Comparison of ENCODE assay signal across 18 cellular contexts in genomic region chr4:10023806-10024205, GRCh38. TPM values are rescaled to one million over a fixed set of nuclear protein-coding genes. Genes with fewer than 3 reads are reported as not detected.
DNase-seq lines count a peak whose midpoint lies in the region; ATAC-seq and TF ChIP-seq lines count a peak whose summit lies in the region.
"Had no signal": no experiment of that assay in that cellular context is flagged by ENCODE, and none has a peak within 500 bp of the region (broad histone marks: within the 10 kb centered on the region; RNA-seq: fewer than 3 reads in every experiment).

No MANE protein-coding gene starts in this region.

- no peak overlapping the region for H3K4ac ChIP-seq in trophoblast cell (ENCODE audit: low read depth, low read length)

- no peaks in the 10 kb centered on the region for H3K9me3 Mint-ChIP-seq in CD14-positive monocyte
- H3K9me3 Mint-ChIP-seq in dendritic cell treated with granulocyte-macrophage colony-stimulating factor and Interleukin-4, amounts not matched to agents 40 ng/mL and 50 ng/mL, for 4 days, result no peaks in the 10 kb centered on the region
- H3K9me3 Mint-ChIP-seq in activated naive CD4-positive, alpha-beta T cell treated with anti-CD3 and anti-CD28 coated beads, Interleukin-2, amount 50 U/mL, for 72 hours, result no peaks in the 10 kb centered on the region
- no peaks in the 10 kb centered on the region for H3K9me3 Mint-ChIP-seq in activated T-helper 2 cell treated with anti-CD3 and anti-CD28 coated beads, Interferon-gamma antibody, Interleukin-2, Interleukin-4, amounts not matched to agents 10 μg/mL and 5 μg/mL and 100 μg/mL, durations not matched to agents 14 hours and 24 hours and 36 hours
- H3K9me3 Mint-ChIP-seq: activated naive CD4-positive, alpha-beta T cell treated with anti-CD3 and anti-CD28 coated beads for 36 hours; CD4-positive, CD25-positive, alpha-beta regulatory T cell had no signal

- no CpG with 5 or more reads among the region's 7 CpGs for WGBS in trophoblast cell (ENCODE audit: extremely low coverage, insufficient coverage, insufficient read length)

- H2AFZ ChIP-seq in Karpas-422 (ENCODE audit: low read length), result 0 out of 2 replicates have a peak overlapping the region, but pooled peaks have one; percentile 16
- no peak overlapping the region for H2AFZ ChIP-seq in trophoblast cell (ENCODE audit: insufficient read depth, low read length, poor library complexity)
- H2AFZ ChIP-seq: parathyroid adenoma had no signal

- H3K4me1 ChIP-seq in Karpas-422 (ENCODE audit: low read length) (peaks cover 24% of the 10 kb centered on the region), trophoblast cell (ENCODE audit: control insufficient read depth in 1 of 2, insufficient read depth in 2 of 2, low read length in 2 of 2) (peaks cover 13 to 22% of the 10 kb centered on the region in 2 experiments), A673 (ENCODE audit: insufficient read depth, low read length, poor library complexity, severe bottlenecking) (no peaks in the 10 kb centered on the region)

- no peak overlapping the region for H3K9ac ChIP-seq in Karpas-422 (ENCODE audit: low read length)
- no peak overlapping the region for H3K9ac ChIP-seq in trophoblast cell (ENCODE audit: low read length)
- H3K9ac ChIP-seq: parathyroid adenoma had no signal

- no peak overlapping the region for H4K91ac ChIP-seq in trophoblast cell (ENCODE audit: low read depth, low read length)

- H3K9me2 ChIP-seq in Karpas-422 (replicated peaks; ENCODE audit: insufficient read depth, low read length), result no peaks in the 10 kb centered on the region

- H3K79me1 ChIP-seq in trophoblast cell (ENCODE audit: low read length), result peaks cover 8% of the 10 kb centered on the region

- H3K4me3 ChIP-seq in Karpas-422 (ENCODE audit: low read length) (no peak overlapping the region), trophoblast cell (ENCODE audit: low read depth, low read length) (no peak overlapping the region), A673 (ENCODE audit: low read depth, low read length, poor library complexity, severe bottlenecking) (no peak overlapping the region)
- H3K4me3 ChIP-seq: thyroid gland had no signal

- H3K14ac ChIP-seq in trophoblast cell (ENCODE audit: low read length), result no peak overlapping the region

- H2BK12ac ChIP-seq in trophoblast cell (ENCODE audit: low read length), result no peak overlapping the region

- peak overlapping the region; percentile 87 to 98 (median 97) for H3K27ac Mint-ChIP-seq in CD14-positive monocyte
- H3K27ac Mint-ChIP-seq in dendritic cell treated with granulocyte-macrophage colony-stimulating factor and Interleukin-4, amounts not matched to agents 40 ng/mL and 50 ng/mL, for 4 days, result peak overlapping the region; percentile 96
- peak overlapping the region in 1 of 2 donors; percentile 15 for H3K27ac Mint-ChIP-seq in activated naive CD4-positive, alpha-beta T cell treated with anti-CD3 and anti-CD28 coated beads, Interleukin-2, amount 50 U/mL, for 72 hours
- no peak overlapping the region for H3K27ac Mint-ChIP-seq in activated T-helper 2 cell treated with anti-CD3 and anti-CD28 coated beads, Interferon-gamma antibody, Interleukin-2, Interleukin-4, amounts not matched to agents 10 μg/mL and 5 μg/mL and 100 μg/mL, durations not matched to agents 14 hours and 24 hours and 36 hours
- H3K27ac Mint-ChIP-seq: activated naive CD4-positive, alpha-beta T cell treated with anti-CD3 and anti-CD28 coated beads for 36 hours; CD4-positive, CD25-positive, alpha-beta regulatory T cell had no signal

- H2BK120ac ChIP-seq in trophoblast cell (ENCODE audit: insufficient read depth, low read length, poor library complexity), result no peak overlapping the region

- DNase-seq in CD14-positive monocyte (ENCODE audit: low spot score) (peak; percentile 56), Karpas-422 (no peak), trophoblast cell (peak; percentile 55 to 70), NCI-H510A treated with DMSO at 0.1 percent for 48 hours (lab: John Stamatoyannopoulos, UW) (no peak), A673 (ENCODE audit: low spot score) (no peak)
- no peak for DNase-seq in activated naive CD4-positive, alpha-beta T cell treated with anti-CD3 and anti-CD28 coated beads, Interleukin-2, amount 50 U/mL, for 72 hours (ENCODE audit: low spot score in 2 of 2)
- no peak for DNase-seq in activated T-helper 2 cell treated with anti-CD3 and anti-CD28 coated beads, Interferon-gamma antibody, Interleukin-2, Interleukin-4, amounts not matched to agents 10 μg/mL and 5 μg/mL and 100 μg/mL, durations not matched to agents 14 hours and 24 hours and 36 hours (ENCODE audit: low spot score)
- DNase-seq: activated naive CD4-positive, alpha-beta T cell treated with anti-CD3 and anti-CD28 coated beads for 36 hours; CD4-positive, CD25-positive, alpha-beta regulatory T cell; mesendoderm; NCI-H1417 treated with DMSO at 0.1 percent for 48 hours; NCI-H2227 treated with DMSO at 0.1 percent for 48 hours; stimulated activated CD4-positive, alpha-beta T cell treated with anti-CD3 and anti-CD28 coated beads, Interleukin-15, amount 100 ng/mL, for 24 hours; thyroid gland; WERI-Rb-1 had no signal

- H3K18ac ChIP-seq in trophoblast cell (ENCODE audit: low read length), result no peak overlapping the region

- peaks cover 69% of the 10 kb centered on the region for H3K4me1 Mint-ChIP-seq in CD14-positive monocyte
- H3K4me1 Mint-ChIP-seq in dendritic cell treated with granulocyte-macrophage colony-stimulating factor and Interleukin-4, amounts not matched to agents 40 ng/mL and 50 ng/mL, for 4 days (ENCODE audit: low read depth), result peaks cover 73% of the 10 kb centered on the region
- H3K4me1 Mint-ChIP-seq in activated T-helper 2 cell treated with anti-CD3 and anti-CD28 coated beads, Interferon-gamma antibody, Interleukin-2, Interleukin-4, amounts not matched to agents 10 μg/mL and 5 μg/mL and 100 μg/mL, durations not matched to agents 14 hours and 24 hours and 36 hours (ENCODE audit: low read depth), result peaks cover 6% of the 10 kb centered on the region

- H3K9me3 ChIP-seq in Karpas-422 (ENCODE audit: low read length), result no peaks in the 10 kb centered on the region
- peaks cover 3% of the 10 kb centered on the region for H3K9me3 ChIP-seq in trophoblast cell (ENCODE audit: insufficient read depth, low read depth, low read length)
- H3K9me3 ChIP-seq in A673 (ENCODE audit: low read depth, low read length, poor library complexity, severe bottlenecking), result no peaks in the 10 kb centered on the region
- H3K9me3 ChIP-seq: thyroid gland had no signal

- H3K79me2 ChIP-seq in Karpas-422 (ENCODE audit: low read length) (no peaks in the 10 kb centered on the region), trophoblast cell (ENCODE audit: control insufficient read depth, insufficient read depth, low read length, poor library complexity) (peaks cover 3% of the 10 kb centered on the region)
- H3K79me2 ChIP-seq: parathyroid adenoma had no signal

- no peak overlapping the region for H4K8ac ChIP-seq in trophoblast cell (ENCODE audit: low read depth, low read length)

- CTCF ChIA-PET in A673 (lab: Charles Lee), result no interaction called here

- H3K4me2 ChIP-seq in Karpas-422 (ENCODE audit: low read depth, low read length, poor library complexity, severe bottlenecking) (no peak overlapping the region), trophoblast cell (ENCODE audit: low read length) (no peak overlapping the region)

- no peak overlapping the region for H3K23ac ChIP-seq in trophoblast cell (ENCODE audit: low read length)

- H3K27ac ChIP-seq in Karpas-422 (ENCODE audit: low read length) (no peak overlapping the region), trophoblast cell (ENCODE audit: low read depth, low read length) (no peak overlapping the region), A673 (ENCODE audit: low read depth, low read length, poor library complexity, severe bottlenecking) (no peak overlapping the region)
- H3K27ac ChIP-seq: parathyroid adenoma, thyroid gland, WERI-Rb-1 had no signal

- intact Hi-C loops in CD14-positive monocyte (cut with micrococcal nuclease), result loop anchor here (5.0 kb wide), 1 partner anchor 93 kb away; the partner anchor contains the start of gene WDR1 (in 2 of the 2)
- intact Hi-C loops in dendritic cell treated with granulocyte-macrophage colony-stimulating factor and Interleukin-4, amounts not matched to agents 40 ng/mL and 50 ng/mL, for 4 days (cut with micrococcal nuclease), result loop anchor here (2.0 kb wide), 1 partner anchor 21 kb away; no protein-coding TSS in a partner anchor
- intact Hi-C loops in activated T-helper 2 cell treated with anti-CD3 and anti-CD28 coated beads, Interferon-gamma antibody, Interleukin-2, Interleukin-4, amounts not matched to agents 10 μg/mL and 5 μg/mL and 100 μg/mL, durations not matched to agents 14 hours and 24 hours and 36 hours (cut with micrococcal nuclease), result no loop called here
- intact Hi-C loops in A673 (cut with micrococcal nuclease; ENCODE audit: unreplicated experiment), result no loop called here

- peak overlapping the region in 1 of 2 donors; percentile 63 for H3K4me3 Mint-ChIP-seq in CD14-positive monocyte
- H3K4me3 Mint-ChIP-seq in dendritic cell treated with granulocyte-macrophage colony-stimulating factor and Interleukin-4, amounts not matched to agents 40 ng/mL and 50 ng/mL, for 4 days, result no peak overlapping the region
- H3K4me3 Mint-ChIP-seq in activated T-helper 2 cell treated with anti-CD3 and anti-CD28 coated beads, Interferon-gamma antibody, Interleukin-2, Interleukin-4, amounts not matched to agents 10 μg/mL and 5 μg/mL and 100 μg/mL, durations not matched to agents 14 hours and 24 hours and 36 hours (ENCODE audit: low read depth), result no peak overlapping the region
- H3K4me3 Mint-ChIP-seq: activated naive CD4-positive, alpha-beta T cell treated with anti-CD3 and anti-CD28 coated beads for 36 hours had no signal

- no peak for ATAC-seq in activated naive CD4-positive, alpha-beta T cell treated with anti-CD3 and anti-CD28 coated beads, Interleukin-2, amount 50 U/mL, for 72 hours

- H4K20me1 ChIP-seq in Karpas-422 (ENCODE audit: insufficient read depth, low read depth, low read length), result no peaks in the 10 kb centered on the region

- POLR2A ChIA-PET in A673 (lab: Charles Lee; ENCODE audit: low non-redundant PET), result no interaction called here

- no peaks in the 10 kb centered on the region for H3K36me3 ChIP-seq in Karpas-422 (ENCODE audit: insufficient read depth, low read length)
- H3K36me3 ChIP-seq in trophoblast cell (ENCODE audit: control insufficient read depth in 1 of 2, insufficient read depth in 2 of 2, low read length in 2 of 2), result no peaks in the 10 kb centered on the region
- H3K36me3 ChIP-seq in A673 (ENCODE audit: insufficient read depth, low read length, poor library complexity, severe bottlenecking), result no peaks in the 10 kb centered on the region
- H3K36me3 ChIP-seq: thyroid gland, WERI-Rb-1 had no signal

- H3K27me3 ChIP-seq in Karpas-422 (ENCODE audit: low read length), result no peaks in the 10 kb centered on the region
- no peaks in the 10 kb centered on the region for H3K27me3 ChIP-seq in trophoblast cell (ENCODE audit: insufficient read depth, low read length)
- peaks cover 20% of the 10 kb centered on the region for H3K27me3 ChIP-seq in A673 (replicated peaks; ENCODE audit: insufficient read depth, low read depth, low read length, poor library complexity)
- H3K27me3 ChIP-seq: thyroid gland had no signal

- peaks cover 0 to 3% (median 2%) of the 10 kb centered on the region in 3 donors for H3K27me3 Mint-ChIP-seq in CD14-positive monocyte (ENCODE audit: low read depth in 3 of 3)
- H3K27me3 Mint-ChIP-seq in dendritic cell treated with granulocyte-macrophage colony-stimulating factor and Interleukin-4, amounts not matched to agents 40 ng/mL and 50 ng/mL, for 4 days, result peaks cover 2% of the 10 kb centered on the region
- peaks cover 2% of the 10 kb centered on the region for H3K27me3 Mint-ChIP-seq in activated T-helper 2 cell treated with anti-CD3 and anti-CD28 coated beads, Interferon-gamma antibody, Interleukin-2, Interleukin-4, amounts not matched to agents 10 μg/mL and 5 μg/mL and 100 μg/mL, durations not matched to agents 14 hours and 24 hours and 36 hours (ENCODE audit: low read depth)

- H3K36me3 Mint-ChIP-seq in CD14-positive monocyte, result peaks cover 0 to 3% of the 10 kb centered on the region in 2 donors
- peaks cover 2% of the 10 kb centered on the region for H3K36me3 Mint-ChIP-seq in dendritic cell treated with granulocyte-macrophage colony-stimulating factor and Interleukin-4, amounts not matched to agents 40 ng/mL and 50 ng/mL, for 4 days (ENCODE audit: low read depth)
- peaks cover 0 to 4% of the 10 kb centered on the region in 2 donors for H3K36me3 Mint-ChIP-seq in activated naive CD4-positive, alpha-beta T cell treated with anti-CD3 and anti-CD28 coated beads, Interleukin-2, amount 50 U/mL, for 72 hours
- no peaks in the 10 kb centered on the region for H3K36me3 Mint-ChIP-seq in activated T-helper 2 cell treated with anti-CD3 and anti-CD28 coated beads, Interferon-gamma antibody, Interleukin-2, Interleukin-4, amounts not matched to agents 10 μg/mL and 5 μg/mL and 100 μg/mL, durations not matched to agents 14 hours and 24 hours and 36 hours (ENCODE audit: low read depth)
- H3K36me3 Mint-ChIP-seq: CD4-positive, CD25-positive, alpha-beta regulatory T cell had no signal

- H2AK5ac ChIP-seq in trophoblast cell (ENCODE audit: low read length), result no peak overlapping the region

- H4K12ac ChIP-seq in trophoblast cell (ENCODE audit: low read depth, low read length), result no peak overlapping the region

- no peak overlapping the region for H2BK5ac ChIP-seq in trophoblast cell (ENCODE audit: low read depth, low read length, poor library complexity)

- TF ChIP-seq CTCF in CD14-positive monocyte (IDR thresholded peaks at IDR 0.05) (no peak), A673 (conservative IDR thresholded peaks at IDR 0.05; ENCODE audit: low read depth, low read length) (no peak)

- BruUV-seq in A673 (replicated peaks; lab: Mats Ljungman, UMichigan), result no TSS peak

RNA-seq across cellular contexts. Expression of gene SLC2A9, which starts 2.5 kb away (rescaled TPM):
- 10 to 100 TPM; 34.7 to 38.6 TPM for polyA plus RNA-seq in CD14-positive monocyte
- 0.71 and 0.72 TPM in 2 replicates for total RNA-seq in Karpas-422 (2014; rRNA removed; shearing (Covaris generic); ENCODE audit: low replicate concordance)
- 0.82 and 1.1 TPM in 2 replicates for polyA plus RNA-seq in trophoblast cell (2013)
- total RNA-seq in activated naive CD4-positive, alpha-beta T cell treated with anti-CD3 and anti-CD28 coated beads, Interleukin-2, amount 50 U/mL, for 72 hours, result 1 to 10 TPM in 1 of 2 donors, under 1 TPM in 1; 0.52 to 1.2 TPM
- total RNA-seq in activated T-helper 2 cell treated with anti-CD3 and anti-CD28 coated beads, Interferon-gamma antibody, Interleukin-2, Interleukin-4, amounts not matched to agents 10 μg/mL and 5 μg/mL and 100 μg/mL, durations not matched to agents 14 hours and 24 hours and 36 hours, result 1.3 and 2.4 TPM in 2 replicates
- total RNA-seq in A673 (2021), result not detected in 2 replicates
- total RNA-seq: OCI-LY7 had no signal

Comparison
In these comparisons a context has a peak if more than half of its experiments do, and no peak if none do; other contexts are left out.
1. DNase-seq: peak in CD14-positive monocyte (single experiment) and trophoblast cell (2 of 2); none in Karpas-422 (single experiment), NCI-H510A treated with DMSO at 0.1 percent for 48 hours (single experiment), activated naive CD4-positive, alpha-beta T cell treated with anti-CD3 and anti-CD28 coated beads, Interleukin-2, amount 50 U/mL, for 72 hours (0 of 2), activated T-helper 2 cell treated with anti-CD3 and anti-CD28 coated beads, Interferon-gamma antibody, Interleukin-2, Interleukin-4, amounts not matched to agents 10 μg/mL and 5 μg/mL and 100 μg/mL, durations not matched to agents 14 hours and 24 hours and 36 hours (single experiment) and A673 (single experiment).
2. intact Hi-C loops: an anchor here in CD14-positive monocyte (5.0 kb wide) and dendritic cell treated with granulocyte-macrophage colony-stimulating factor and Interleukin-4, amounts not matched to agents 40 ng/mL and 50 ng/mL, for 4 days (2.0 kb wide); none called in activated T-helper 2 cell treated with anti-CD3 and anti-CD28 coated beads, Interferon-gamma antibody, Interleukin-2, Interleukin-4, amounts not matched to agents 10 μg/mL and 5 μg/mL and 100 μg/mL, durations not matched to agents 14 hours and 24 hours and 36 hours and A673.